In the genomic region with DNA sequence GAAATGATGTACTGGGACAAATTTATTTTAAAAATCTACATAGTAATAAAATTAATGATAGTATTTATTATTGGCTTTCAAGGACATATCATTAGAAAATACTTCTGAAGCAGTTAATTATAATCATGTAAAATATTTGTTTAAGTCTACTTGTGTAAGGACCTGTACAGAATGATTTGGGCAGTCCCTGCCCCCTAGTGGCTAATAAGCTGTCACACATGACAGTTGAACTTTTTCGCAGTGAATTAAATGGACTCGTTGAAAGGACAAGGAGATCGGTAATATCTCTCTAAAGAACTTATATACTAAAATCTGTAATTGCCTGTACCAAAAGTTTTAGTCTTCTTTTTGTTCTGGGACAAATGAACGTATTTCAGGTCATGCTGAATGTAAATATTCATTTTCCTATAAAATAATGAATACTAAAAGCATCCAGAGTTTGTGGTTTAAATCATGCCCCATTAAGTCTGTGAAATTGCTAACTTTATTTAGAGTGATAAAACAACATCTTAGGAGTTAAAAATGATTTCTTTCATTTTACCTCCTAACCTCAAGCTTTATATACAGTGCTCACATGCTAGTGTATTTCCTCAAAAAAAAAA, we compare ENCODE assay signal across 1 cellular context.
TF ChIP-seq lines count a peak whose summit lies in the region.

No MANE protein-coding gene starts in this region.

TF ChIP-seq in A549, 52 proteins besides CTCF, POLR2A, EP300 and RAD21 (continued from another document):
- TF ChIP-seq NPAS2 (CRISPR knock-in tag; IDR thresholded peaks at IDR 0.05; ENCODE audit: borderline replicate concordance) = no peak
- TF ChIP-seq EHMT2 (IDR thresholded peaks at IDR 0.05; ENCODE audit: low read depth) = no peak
- no peak for TF ChIP-seq FOSL2 (IDR thresholded peaks at IDR 0.05)
- no peak for TF ChIP-seq FOSL2 (CRISPR knock-in tag; IDR thresholded peaks at IDR 0.05)
- no peak for TF ChIP-seq JUNB (IDR thresholded peaks at IDR 0.05)
- no peak for TF ChIP-seq HOXB13 (CRISPR knock-in tag; IDR thresholded peaks at IDR 0.05; ENCODE audit: low read depth)
- no peak for TF ChIP-seq HDAC2 (IDR thresholded peaks at IDR 0.05)
